In the genomic region with DNA sequence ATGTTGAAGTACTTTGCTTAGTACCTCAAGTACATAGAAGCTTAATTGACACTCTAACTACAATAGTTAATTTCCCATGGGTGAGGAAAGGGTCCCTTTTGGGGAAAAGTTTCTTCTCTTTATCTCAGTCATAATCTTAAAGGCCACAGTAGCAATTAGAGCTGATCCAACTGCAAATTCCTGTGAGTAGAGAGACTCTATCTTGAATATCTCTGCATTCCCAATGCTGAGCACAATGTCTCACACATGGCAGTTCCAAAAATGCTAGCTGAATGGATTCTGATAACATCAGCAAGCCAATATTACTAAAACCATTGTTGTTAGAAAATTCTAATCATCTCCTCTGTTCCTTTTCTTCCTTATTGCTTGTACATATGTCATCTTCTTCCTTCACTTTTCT, we compare ENCODE assay signal across 38 cellular contexts.
"Had no signal": no experiment of that assay in that cellular context is flagged by ENCODE, and none has a peak within 500 bp of the region (broad histone marks: within the 10 kb centered on the region; RNA-seq: fewer than 3 reads in every experiment).

No MANE protein-coding gene starts in this region.

- H3K9me3 Mint-ChIP-seq: activated naive CD4-positive, alpha-beta T cell treated with anti-CD3 and anti-CD28 coated beads for 36 hours; activated naive CD4-positive, alpha-beta T cell treated with anti-CD3 and anti-CD28 coated beads, Interleukin-2, amount 10 ng/mL, durations not matched to agents 7 days and 5 days; activated naive CD4-positive, alpha-beta T cell treated with anti-CD3 and anti-CD28 coated beads, Interleukin-2, amount 50 U/mL, for 24 hours; activated naive CD4-positive, alpha-beta T cell treated with anti-CD3 and anti-CD28 coated beads, Interleukin-2, amount 50 U/mL, for 72 hours; activated naive CD8-positive, alpha-beta T cell treated with anti-CD3 and anti-CD28 coated beads for 36 hours; activated naive CD8-positive, alpha-beta T cell treated with anti-CD3 and anti-CD28 coated beads, Interleukin-2, amount 10 ng/mL, durations not matched to agents 7 days and 5 days; activated naive CD8-positive, alpha-beta T cell treated with anti-CD3 and anti-CD28 coated beads, Interleukin-2, amount 50 U/mL, for 24 hours; activated T-cell treated with anti-CD3 and anti-CD28 coated beads, Interleukin-2, amount 50 U/mL, for 24 hours; activated T-cell treated with anti-CD3 and anti-CD28 coated beads, Interleukin-2, amount 50 U/mL, for 4 hours; activated T-cell treated with anti-CD3 and anti-CD28 coated beads, Interleukin-2, amount 50 U/mL, for 72 hours; activated T-helper 1 cell treated with anti-CD3 and anti-CD28 coated beads, Interleukin-12 subunit alpha, Interleukin-12 subunit beta, Interleukin-2, Interleukin-4 antibody, amounts not matched to agents 30 ng/mL and 10 ng/mL and 1 ng/mL, durations not matched to agents 14 hours and 24 hours and 36 hours; activated T-helper 17 cell treated with anti-CD3 and anti-CD28 coated beads, Interleukin-2, amount 50 U/mL, for 72 hours; activated T-helper 2 cell treated with anti-CD3 and anti-CD28 coated beads, Interferon-gamma antibody, Interleukin-2, Interleukin-4, amounts not matched to agents 10 μg/mL and 5 μg/mL and 100 μg/mL, durations not matched to agents 14 hours and 24 hours and 36 hours; brain; central memory CD8-positive, alpha-beta T cell had no signal

- H3K27me3 ChIP-seq: adrenal gland, ascending aorta, body of pancreas, brain microvascular endothelial cell, breast epithelium, cardiac muscle cell had no signal

- ATAC-seq: activated naive CD4-positive, alpha-beta T cell treated with anti-CD3 and anti-CD28 coated beads, Interleukin-2, amount 50 U/mL, for 72 hours; activated naive CD8-positive, alpha-beta T cell treated with anti-CD3 and anti-CD28 coated beads, Interleukin-2, amount 50 U/mL, for 24 hours; activated T-cell treated with anti-CD3 and anti-CD28 coated beads, Interleukin-2, amount 50 U/mL, for 4 hours; activated T-cell treated with anti-CD3 and anti-CD28 coated beads, Interleukin-2, amount 50 U/mL, for 72 hours; activated T-helper 17 cell treated with anti-CD3 and anti-CD28 coated beads, Interleukin-2, amount 50 U/mL, for 72 hours; body of pancreas had no signal

- H3K9me3 ChIP-seq: adrenal gland, ascending aorta, body of pancreas, breast epithelium had no signal

- H3K4me1 ChIP-seq: adrenal gland, ascending aorta, body of pancreas, breast epithelium had no signal

- H3K4me3 ChIP-seq: adrenal gland, ascending aorta, body of pancreas, breast epithelium, cardiac muscle cell had no signal

- H3K27ac ChIP-seq: adrenal gland, ascending aorta, body of pancreas, brain microvascular endothelial cell, breast epithelium, cardiac muscle cell had no signal

- H3K4me3 Mint-ChIP-seq: activated naive CD4-positive, alpha-beta T cell treated with anti-CD3 and anti-CD28 coated beads for 36 hours; activated naive CD4-positive, alpha-beta T cell treated with anti-CD3 and anti-CD28 coated beads, Interleukin-2, amount 10 ng/mL, durations not matched to agents 7 days and 5 days; activated naive CD4-positive, alpha-beta T cell treated with anti-CD3 and anti-CD28 coated beads, Interleukin-2, amount 50 U/mL, for 24 hours; activated naive CD8-positive, alpha-beta T cell; activated naive CD8-positive, alpha-beta T cell treated with anti-CD3 and anti-CD28 coated beads for 36 hours; activated naive CD8-positive, alpha-beta T cell treated with anti-CD3 and anti-CD28 coated beads, Interleukin-2, amount 10 ng/mL, durations not matched to agents 7 days and 5 days; activated naive CD8-positive, alpha-beta T cell treated with anti-CD3 and anti-CD28 coated beads, Interleukin-2, amount 50 U/mL, for 24 hours; activated T-cell treated with anti-CD3 and anti-CD28 coated beads, Interleukin-2, amount 50 U/mL, for 24 hours; activated T-cell treated with anti-CD3 and anti-CD28 coated beads, Interleukin-2, amount 50 U/mL, for 4 hours; activated T-cell treated with anti-CD3 and anti-CD28 coated beads, Interleukin-2, amount 50 U/mL, for 72 hours; activated T-helper 1 cell treated with anti-CD3 and anti-CD28 coated beads, Interleukin-12 subunit alpha, Interleukin-12 subunit beta, Interleukin-2, Interleukin-4 antibody, amounts not matched to agents 30 ng/mL and 10 ng/mL and 1 ng/mL, durations not matched to agents 14 hours and 24 hours and 36 hours; activated T-helper 17 cell treated with anti-CD3 and anti-CD28 coated beads, Interleukin-2, amount 50 U/mL, for 72 hours; brain; central memory CD8-positive, alpha-beta T cell had no signal

- H3K27ac Mint-ChIP-seq: activated naive CD4-positive, alpha-beta T cell treated with anti-CD3 and anti-CD28 coated beads for 36 hours; activated naive CD4-positive, alpha-beta T cell treated with anti-CD3 and anti-CD28 coated beads, Interleukin-2, amount 10 ng/mL, durations not matched to agents 7 days and 5 days; activated naive CD4-positive, alpha-beta T cell treated with anti-CD3 and anti-CD28 coated beads, Interleukin-2, amount 50 U/mL, for 24 hours; activated naive CD4-positive, alpha-beta T cell treated with anti-CD3 and anti-CD28 coated beads, Interleukin-2, amount 50 U/mL, for 72 hours; activated naive CD8-positive, alpha-beta T cell; activated naive CD8-positive, alpha-beta T cell treated with anti-CD3 and anti-CD28 coated beads for 36 hours; activated naive CD8-positive, alpha-beta T cell treated with anti-CD3 and anti-CD28 coated beads, Interleukin-2, amount 10 ng/mL, durations not matched to agents 7 days and 5 days; activated naive CD8-positive, alpha-beta T cell treated with anti-CD3 and anti-CD28 coated beads, Interleukin-2, amount 50 U/mL, for 24 hours; activated T-cell treated with anti-CD3 and anti-CD28 coated beads, Interleukin-2, amount 50 U/mL, for 24 hours; activated T-cell treated with anti-CD3 and anti-CD28 coated beads, Interleukin-2, amount 50 U/mL, for 72 hours; activated T-helper 1 cell treated with anti-CD3 and anti-CD28 coated beads, Interleukin-12 subunit alpha, Interleukin-12 subunit beta, Interleukin-2, Interleukin-4 antibody, amounts not matched to agents 30 ng/mL and 10 ng/mL and 1 ng/mL, durations not matched to agents 14 hours and 24 hours and 36 hours; activated T-helper 17 cell treated with anti-CD3 and anti-CD28 coated beads, Interleukin-2, amount 50 U/mL, for 72 hours; activated T-helper 2 cell treated with anti-CD3 and anti-CD28 coated beads, Interferon-gamma antibody, Interleukin-2, Interleukin-4, amounts not matched to agents 10 μg/mL and 5 μg/mL and 100 μg/mL, durations not matched to agents 14 hours and 24 hours and 36 hours; brain had no signal

- H3K27me3 Mint-ChIP-seq: activated naive CD4-positive, alpha-beta T cell treated with anti-CD3 and anti-CD28 coated beads, Interleukin-2, amount 10 ng/mL, durations not matched to agents 7 days and 5 days; activated naive CD8-positive, alpha-beta T cell; activated naive CD8-positive, alpha-beta T cell treated with anti-CD3 and anti-CD28 coated beads, Interleukin-2, amount 50 U/mL, for 24 hours; activated T-cell treated with anti-CD3 and anti-CD28 coated beads, Interleukin-2, amount 50 U/mL, for 24 hours; central memory CD8-positive, alpha-beta T cell had no signal

- H3K36me3 Mint-ChIP-seq: activated naive CD4-positive, alpha-beta T cell treated with anti-CD3 and anti-CD28 coated beads, Interleukin-2, amount 10 ng/mL, durations not matched to agents 7 days and 5 days; activated naive CD4-positive, alpha-beta T cell treated with anti-CD3 and anti-CD28 coated beads, Interleukin-2, amount 50 U/mL, for 24 hours; activated naive CD4-positive, alpha-beta T cell treated with anti-CD3 and anti-CD28 coated beads, Interleukin-2, amount 50 U/mL, for 72 hours; activated naive CD8-positive, alpha-beta T cell; activated naive CD8-positive, alpha-beta T cell treated with anti-CD3 and anti-CD28 coated beads for 36 hours; activated naive CD8-positive, alpha-beta T cell treated with anti-CD3 and anti-CD28 coated beads, Interleukin-2, amount 10 ng/mL, durations not matched to agents 7 days and 5 days; brain had no signal

- DNase-seq: activated effector memory CD4-positive, alpha-beta T cell treated with anti-CD3 and anti-CD28 coated beads, Interleukin-2, amount 50 U/mL, for 16 hours; activated effector memory CD4-positive, alpha-beta T cell treated with Interleukin-2 at 50 U/mL for 16 hours; activated gamma-delta T cell; activated gamma-delta T cell treated with Interleukin-2 at 50 U/mL for 16 hours; activated naive CD4-positive, alpha-beta T cell; activated naive CD4-positive, alpha-beta T cell treated with anti-CD3 and anti-CD28 coated beads for 36 hours; activated naive CD4-positive, alpha-beta T cell treated with anti-CD3 and anti-CD28 coated beads, Interleukin-2, amount 10 ng/mL, durations not matched to agents 7 days and 5 days; activated naive CD4-positive, alpha-beta T cell treated with anti-CD3 and anti-CD28 coated beads, Interleukin-2, amount 50 U/mL, for 16 hours; activated naive CD4-positive, alpha-beta T cell treated with Interleukin-2 at 50 U/mL for 16 hours; activated naive CD8-positive, alpha-beta T cell treated with anti-CD3 and anti-CD28 coated beads for 36 hours; activated naive CD8-positive, alpha-beta T cell treated with anti-CD3 and anti-CD28 coated beads, Interleukin-2, amount 10 ng/mL, durations not matched to agents 7 days and 5 days; activated naive CD8-positive, alpha-beta T cell treated with anti-CD3 and anti-CD28 coated beads, Interleukin-2, amount 50 U/mL, for 24 hours; activated T-cell treated with anti-CD3 and anti-CD28 coated beads, Interleukin-2, amount 50 U/mL, for 1 hour; activated T-cell treated with anti-CD3 and anti-CD28 coated beads, Interleukin-2, amount 50 U/mL, for 24 hours; activated T-cell treated with anti-CD3 and anti-CD28 coated beads, Interleukin-2, amount 50 U/mL, for 4 hours; activated T-cell treated with anti-CD3 and anti-CD28 coated beads, Interleukin-2, amount 50 U/mL, for 48 hours; activated T-cell treated with anti-CD3 and anti-CD28 coated beads, Interleukin-2, amount 50 U/mL, for 72 hours; adrenal gland; amniotic stem cell; amygdala; anterior cingulate cortex; aorta; body of pancreas; brain microvascular endothelial cell; caudate nucleus; central memory CD4-positive, alpha-beta T cell; cerebellar nuclear complex had no signal

- H3K36me3 ChIP-seq: adrenal gland, ascending aorta, brain microvascular endothelial cell, breast epithelium, cardiac muscle cell had no signal

- H3K4me1 Mint-ChIP-seq: activated naive CD4-positive, alpha-beta T cell treated with anti-CD3 and anti-CD28 coated beads, Interleukin-2, amount 10 ng/mL, durations not matched to agents 7 days and 5 days; activated naive CD4-positive, alpha-beta T cell treated with anti-CD3 and anti-CD28 coated beads, Interleukin-2, amount 50 U/mL, for 24 hours; activated naive CD8-positive, alpha-beta T cell treated with anti-CD3 and anti-CD28 coated beads for 36 hours; activated naive CD8-positive, alpha-beta T cell treated with anti-CD3 and anti-CD28 coated beads, Interleukin-2, amount 10 ng/mL, durations not matched to agents 7 days and 5 days; activated naive CD8-positive, alpha-beta T cell treated with anti-CD3 and anti-CD28 coated beads, Interleukin-2, amount 50 U/mL, for 24 hours; activated T-helper 17 cell treated with anti-CD3 and anti-CD28 coated beads, Interleukin-2, amount 50 U/mL, for 72 hours; central memory CD8-positive, alpha-beta T cell had no signal
